Comparison of ENCODE assay signal across 23 cellular contexts in genomic region chr4:117478702-117479101, GRCh38.
"Had no signal": no experiment of that assay in that cellular context is flagged by ENCODE, and none has a peak within 500 bp of the region (broad histone marks: within the 10 kb centered on the region; RNA-seq: fewer than 3 reads in every experiment).

No MANE protein-coding gene starts in this region.

- H3K27ac ChIP-seq: body of pancreas, cardiac muscle cell, heart left ventricle, left ventricle myocardium inferior, stomach, suprapubic skin, tibial nerve had no signal

- ATAC-seq: activated T-cell treated with anti-CD3 and anti-CD28 coated beads, Interleukin-2, amount 50 U/mL, for 4 hours; body of pancreas; heart left ventricle; natural killer cell; sciatic nerve; stimulated activated effector memory CD8-positive, alpha-beta T cell treated with anti-CD3 and anti-CD28 coated beads, Interleukin-12 subunit alpha, Interleukin-12 subunit beta, amount 100 ng/mL, for 72 hours had no signal

- DNase-seq: activated CD4-positive, alpha-beta T cell treated with anti-CD3 and anti-CD28 coated beads for 4 hours; activated CD4-positive, alpha-beta T cell treated with anti-CD3 and anti-CD28 coated beads, Interleukin-2, amount 50 U/mL, for 48 hours; activated CD4-positive, CD25-positive, alpha-beta regulatory T cell; activated CD8-positive, alpha-beta memory T cell treated with anti-CD3 and anti-CD28 coated beads, Interleukin-2, amount 50 U/mL, for 48 hours; activated naive CD4-positive, alpha-beta T cell treated with anti-CD3 and anti-CD28 coated beads, Interleukin-2, amount 10 ng/mL, durations not matched to agents 7 days and 5 days; activated T-cell treated with anti-CD3 and anti-CD28 coated beads, Interleukin-2, amount 50 U/mL, for 4 hours; amygdala; body of pancreas; cortex of kidney; endodermal cell; heart left ventricle; kidney; left ventricle myocardium inferior; midbrain; natural killer cell; small intestine; stimulated activated CD4-positive, alpha-beta T cell treated with anti-CD3 and anti-CD28 coated beads, Interleukin-2, amount 100 ng/mL, for 24 hours; stomach had no signal
